ENCODE assay signal across 8 cellular contexts in genomic region chr12:13197526-13198141, GRCh38. TPM values are rescaled to one million over a fixed set of nuclear protein-coding genes. Genes with fewer than 3 reads are reported as not detected.
A peak's percentile ranks its signal among the peaks of the same experiment; 100 is the strongest.
DNase-seq lines count a peak whose midpoint lies in the region; ATAC-seq and TF ChIP-seq lines count a peak whose summit lies in the region.

No MANE protein-coding gene starts in this region.

- DNase-seq in AG09309 (ENCODE audit: low read depth), result no peak
- peak; percentile 69 for DNase-seq in MG63
- no peak for DNase-seq in effector memory CD8-positive, alpha-beta T cell
- DNase-seq in NCI-H2029 treated with DMSO at 0.1 percent for 48 hours (lab: John Stamatoyannopoulos, UW), result no peak
- DNase-seq in nucleus accumbens (lab: John Stamatoyannopoulos, UW), result no peak

- H3K4me3 ChIP-seq in AG09309 (ENCODE audit: control insufficient read depth, low read depth, low read length), result peak overlapping the region; percentile 76
- H3K4me3 ChIP-seq in MG63, result peak overlapping the region; percentile 75

- H3K9me3 ChIP-seq in MG63, result no peaks in the 10 kb centered on the region

- peak overlapping the region; percentile 70 to 73 for H3K4me3 Mint-ChIP-seq in effector memory CD8-positive, alpha-beta T cell
- peak overlapping the region; percentile 41 to 84 (median 71) for H3K4me3 Mint-ChIP-seq in nephron

- no peak for ATAC-seq in effector memory CD8-positive, alpha-beta T cell (replicated peaks)
- ATAC-seq in GM18870 (IDR thresholded peaks at IDR 0.05; ENCODE audit: unreplicated experiment) (no peak), GM18868 (IDR thresholded peaks at IDR 0.05; ENCODE audit: unreplicated experiment) (no peak)

- H3K27me3 Mint-ChIP-seq in effector memory CD8-positive, alpha-beta T cell, result peaks cover 29 to 39% of the 10 kb centered on the region in 2 donors
- peaks cover 8% of the 10 kb centered on the region for H3K27me3 Mint-ChIP-seq in nephron (ENCODE audit: low read depth)

- peak overlapping the region; percentile 13 to 33 for H3K27ac Mint-ChIP-seq in effector memory CD8-positive, alpha-beta T cell
- peak overlapping the region; percentile 66 to 99 (median 97) for H3K27ac Mint-ChIP-seq in nephron

- no peak for TF ChIP-seq CTCF in AG09309 (IDR thresholded peaks at IDR 0.05; ENCODE audit: control insufficient read depth, insufficient read depth, low read depth, low read length, missing control alignments)
- TF ChIP-seq CTCF in nephron (IDR thresholded peaks at IDR 0.05; ENCODE audit: unreplicated experiment in 3 of 3), result no peak

- no peaks in the 10 kb centered on the region for H3K36me3 Mint-ChIP-seq in effector memory CD8-positive, alpha-beta T cell (ENCODE audit: insufficient read depth)
- no peaks in the 10 kb centered on the region for H3K36me3 Mint-ChIP-seq in nephron (ENCODE audit: low read depth)

- H3K36me3 ChIP-seq in MG63, result peaks cover 22% of the 10 kb centered on the region

- H3K4me1 Mint-ChIP-seq in effector memory CD8-positive, alpha-beta T cell (ENCODE audit: low read depth in 2 of 2), result peaks cover 13 to 19% of the 10 kb centered on the region in 2 donors
- peaks cover 98% of the 10 kb centered on the region for H3K4me1 Mint-ChIP-seq in nephron

- no peaks in the 10 kb centered on the region for H3K27me3 ChIP-seq in MG63

- no peaks in the 10 kb centered on the region for H3K9me3 Mint-ChIP-seq in effector memory CD8-positive, alpha-beta T cell
- H3K9me3 Mint-ChIP-seq in nephron, result no peaks in the 10 kb centered on the region

RNA-seq across cellular contexts. Expression of gene EMP1, which starts 1.1 kb away (rescaled TPM):
- 55.7 and 326 TPM in 2 replicates for total RNA-seq in MG63 (2014; rRNA removed; shearing (Covaris generic); ENCODE audit: low replicate concordance)
